Comparison of ENCODE assay signal across 8 cellular contexts in the genomic region with DNA sequence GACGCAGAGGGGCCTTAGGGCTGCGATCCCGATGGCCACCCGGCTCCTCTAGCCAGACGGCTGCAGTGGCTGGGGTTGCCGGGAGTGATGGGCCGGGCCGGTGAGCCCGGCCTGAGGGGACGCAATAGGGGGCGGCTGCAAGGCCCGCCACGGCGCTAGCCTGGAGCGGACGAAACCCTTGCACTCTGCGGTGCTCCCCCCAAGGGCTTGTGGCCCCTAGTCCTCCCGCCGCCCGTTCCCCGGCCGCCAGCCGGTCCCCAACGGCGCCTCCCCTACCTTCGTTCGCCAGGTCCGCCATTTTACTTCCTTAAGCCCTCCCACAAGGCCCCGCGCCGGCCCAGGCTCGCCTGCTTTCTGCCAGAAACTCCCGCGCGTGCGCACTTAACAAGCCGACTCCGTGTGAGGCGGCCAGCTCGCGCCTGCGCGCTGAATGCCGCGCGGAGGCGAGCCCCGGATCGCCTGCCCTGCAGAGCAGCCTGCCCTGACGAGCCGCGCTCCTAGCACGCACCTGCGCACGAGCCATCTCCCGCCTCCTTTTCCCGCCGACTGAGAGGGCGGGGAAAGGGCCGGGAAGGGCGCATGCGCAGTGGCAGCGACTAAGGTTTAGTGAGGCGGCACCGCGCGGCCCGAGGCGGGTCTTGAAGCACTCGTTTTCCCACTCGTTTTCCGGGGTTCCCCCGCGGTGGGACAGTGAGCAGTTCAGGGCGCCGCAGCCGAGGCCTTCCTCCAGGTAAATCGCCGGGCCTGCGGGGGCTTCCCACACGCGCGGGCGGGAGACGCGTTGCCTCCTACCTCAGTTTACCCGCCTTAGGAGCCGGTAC. TPM values are rescaled to one million over a fixed set of nuclear protein-coding genes. Genes with fewer than 3 reads are reported as not detected.
DNase-seq lines count a peak whose midpoint lies in the region; ATAC-seq and TF ChIP-seq lines count a peak whose summit lies in the region.

TSS of gene RANBP3 (minus strand) at position 356 of the 821 bp plus-strand sequence. CDS start at position 298, 58 bp downstream.

- peak within 1 kb of the TSS; percentile 98 for H3K4me3 Mint-ChIP-seq in activated T-cell treated with anti-CD3 and anti-CD28 coated beads, Interleukin-2, amount 50 U/mL, for 4 hours

- peaks cover 4 to 17% of the 10 kb centered on the region in 2 donors for H3K4me1 ChIP-seq in esophagus (ENCODE audit: control insufficient read depth in 2 of 2, insufficient read depth in 2 of 2, low read length in 1 of 2)
- peaks cover 46% of the 10 kb centered on the region for H3K4me1 ChIP-seq in muscle layer of colon (ENCODE audit: insufficient read depth, low read length)

- 0 to 1% methylated on average over 79 to 88 of the region's 88 CpGs for WGBS in esophagus, 2 donors

- no peaks in the 10 kb centered on the region for H3K9me3 Mint-ChIP-seq in activated T-cell treated with anti-CD3 and anti-CD28 coated beads, Interleukin-2, amount 50 U/mL, for 4 hours

- H3K27me3 ChIP-seq in esophagus (ENCODE audit: control insufficient read depth in 1 of 2, insufficient read depth in 2 of 2, low read length in 2 of 2), result no peaks in the 10 kb centered on the region
- no peaks in the 10 kb centered on the region for H3K27me3 ChIP-seq in muscle layer of colon (ENCODE audit: control insufficient read depth in 1 of 2, insufficient read depth in 2 of 2, low read length in 2 of 2)

- no peaks in the 10 kb centered on the region for H3K27me3 Mint-ChIP-seq in activated T-cell treated with anti-CD3 and anti-CD28 coated beads, Interleukin-2, amount 50 U/mL, for 4 hours (ENCODE audit: low read depth)

- in situ Hi-C loops in KBM-7 (cut with MboI; ENCODE audit: low pct_unique_long_range_greater_than_20kb, low sequenced_read_pairs), result no loop called here

- DNase-seq in DMS153 treated with DMSO at 0.1 percent for 48 hours (lab: John Stamatoyannopoulos, UW; ENCODE audit: unreplicated experiment), result peak; percentile 98
- peak; percentile 99 for DNase-seq in KBM-7
- DNase-seq in activated T-cell treated with anti-CD3 and anti-CD28 coated beads, Interleukin-2, amount 50 U/mL, for 4 hours, result peak; percentile 97
- DNase-seq in stimulated activated CD8-positive, alpha-beta memory T cell treated with anti-CD3 and anti-CD28 coated beads, Interleukin-7, amount 100 ng/mL, for 24 hours (ENCODE audit: low read depth), result peak; percentile 85

- H3K36me3 ChIP-seq in esophagus (ENCODE audit: control insufficient read depth in 2 of 2, insufficient read depth in 2 of 2, low read length in 1 of 2), result peaks cover 10 to 11% of the 10 kb centered on the region in 2 donors
- peaks cover 20% of the 10 kb centered on the region for H3K36me3 ChIP-seq in muscle layer of colon (ENCODE audit: insufficient read depth, low read length)

- H3K9me3 ChIP-seq in esophagus (ENCODE audit: control insufficient read depth in 2 of 2, insufficient read depth in 1 of 2, low read depth in 1 of 2, low read length in 1 of 2) (no peaks in the 10 kb centered on the region), muscle layer of colon (ENCODE audit: low read length) (no peaks in the 10 kb centered on the region)

- H3K4me1 Mint-ChIP-seq in activated T-cell treated with anti-CD3 and anti-CD28 coated beads, Interleukin-2, amount 50 U/mL, for 4 hours (ENCODE audit: low read depth), result peaks cover 57% of the 10 kb centered on the region

- peak; percentile 65 for ATAC-seq in GM21717 (IDR thresholded peaks at IDR 0.05; ENCODE audit: unreplicated experiment)
- ATAC-seq in activated T-cell treated with anti-CD3 and anti-CD28 coated beads, Interleukin-2, amount 50 U/mL, for 4 hours, result peak; percentile 90 to 91

- peaks cover 16% of the 10 kb centered on the region for H3K36me3 Mint-ChIP-seq in activated T-cell treated with anti-CD3 and anti-CD28 coated beads, Interleukin-2, amount 50 U/mL, for 4 hours (ENCODE audit: insufficient read depth)

- H3K4me3 ChIP-seq in esophagus (ENCODE audit: low read depth in 1 of 2, low read length in 2 of 2) (peak within 1 kb of the TSS; percentile 74 to 92), muscle layer of colon (ENCODE audit: low read depth in 1 of 2, low read length in 2 of 2) (peak within 1 kb of the TSS; percentile 81 to 97)

- peak within 1 kb of the TSS; percentile 50 for H3K9ac ChIP-seq in muscle layer of colon (ENCODE audit: low read length)

- H3K27ac ChIP-seq in esophagus (ENCODE audit: low read depth in 2 of 2, low read length in 1 of 2) (peak within 1 kb of the TSS; percentile 90 to 91), muscle layer of colon (ENCODE audit: low read depth, low read length) (peak within 1 kb of the TSS; percentile 88)

TF ChIP-seq in PFSK-1, 5 proteins besides CTCF, POLR2A, EP300 and RAD21:
- TF ChIP-seq, protein P1, sequence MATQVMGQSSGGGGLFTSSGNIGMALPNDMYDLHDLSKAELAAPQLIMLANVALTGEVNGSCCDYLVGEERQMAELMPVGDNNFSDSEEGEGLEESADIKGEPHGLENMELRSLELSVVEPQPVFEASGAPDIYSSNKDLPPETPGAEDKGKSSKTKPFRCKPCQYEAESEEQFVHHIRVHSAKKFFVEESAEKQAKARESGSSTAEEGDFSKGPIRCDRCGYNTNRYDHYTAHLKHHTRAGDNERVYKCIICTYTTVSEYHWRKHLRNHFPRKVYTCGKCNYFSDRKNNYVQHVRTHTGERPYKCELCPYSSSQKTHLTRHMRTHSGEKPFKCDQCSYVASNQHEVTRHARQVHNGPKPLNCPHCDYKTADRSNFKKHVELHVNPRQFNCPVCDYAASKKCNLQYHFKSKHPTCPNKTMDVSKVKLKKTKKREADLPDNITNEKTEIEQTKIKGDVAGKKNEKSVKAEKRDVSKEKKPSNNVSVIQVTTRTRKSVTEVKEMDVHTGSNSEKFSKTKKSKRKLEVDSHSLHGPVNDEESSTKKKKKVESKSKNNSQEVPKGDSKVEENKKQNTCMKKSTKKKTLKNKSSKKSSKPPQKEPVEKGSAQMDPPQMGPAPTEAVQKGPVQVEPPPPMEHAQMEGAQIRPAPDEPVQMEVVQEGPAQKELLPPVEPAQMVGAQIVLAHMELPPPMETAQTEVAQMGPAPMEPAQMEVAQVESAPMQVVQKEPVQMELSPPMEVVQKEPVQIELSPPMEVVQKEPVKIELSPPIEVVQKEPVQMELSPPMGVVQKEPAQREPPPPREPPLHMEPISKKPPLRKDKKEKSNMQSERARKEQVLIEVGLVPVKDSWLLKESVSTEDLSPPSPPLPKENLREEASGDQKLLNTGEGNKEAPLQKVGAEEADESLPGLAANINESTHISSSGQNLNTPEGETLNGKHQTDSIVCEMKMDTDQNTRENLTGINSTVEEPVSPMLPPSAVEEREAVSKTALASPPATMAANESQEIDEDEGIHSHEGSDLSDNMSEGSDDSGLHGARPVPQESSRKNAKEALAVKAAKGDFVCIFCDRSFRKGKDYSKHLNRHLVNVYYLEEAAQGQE (IDR thresholded peaks at IDR 0.05; ENCODE audit: insufficient read depth in 1 of 2, low read depth in 2 of 2, low read length in 2 of 2), result 0 out of 4 replicates have a peak, but pooled peaks of 1 of the 2 experiments have one; percentile 12
- TF ChIP-seq TAF1 (IDR thresholded peaks at IDR 0.05; ENCODE audit: borderline replicate concordance, insufficient read depth, low read length) (peak; percentile 99), SIN3A (IDR thresholded peaks at IDR 0.05; ENCODE audit: borderline replicate concordance, insufficient read depth, low read length) (no peak), FOXP2 (optimal IDR thresholded peaks at IDR 0.05; ENCODE audit: borderline replicate concordance, extremely low read depth, extremely low read length, insufficient read depth) (peak; percentile 78), POLR2AphosphoS5 (IDR thresholded peaks at IDR 0.05; ENCODE audit: low read depth, low read length) (peak; percentile 74)

RNA-seq across cellular contexts. Expression of gene RANBP3, which starts in this region (rescaled TPM):
- 114 TPM for polyA plus RNA-seq in PFSK-1 (2012; ENCODE audit: insufficient read length, low read depth)
- 100 to 1,000 TPM; 101 to 104 (median 103) TPM for total RNA-seq in activated T-cell treated with anti-CD3 and anti-CD28 coated beads, Interleukin-2, amount 50 U/mL, for 4 hours
- polyA plus RNA-seq in esophagus, result 10 to 100 TPM; 25.0 to 34.4 TPM

Comparison
In these comparisons a context has a peak if more than half of its experiments do, and no peak if none do; other contexts are left out.
1. Peak in every context shown above with its lines: DNase-seq, ATAC-seq, H3K4me3 ChIP-seq and H3K27ac ChIP-seq.